ENCODE assay signal across 8 cellular contexts in genomic region chr12:121803861-121804416, GRCh38. TPM values are rescaled to one million over a fixed set of nuclear protein-coding genes. Genes with fewer than 3 reads are reported as not detected.
DNase-seq lines count a peak whose midpoint lies in the region; ATAC-seq, FAIRE-seq and TF ChIP-seq lines count a peak whose summit lies in the region.

Gene SETD1B, plus strand, starts transcription at chr12:121804009. Its CDS starts 729 bp downstream, at chr12:121804738.

- H3K4me1 ChIP-seq in HUES64 (ENCODE audit: insufficient read depth, low read length) (peaks cover 21% of the 10 kb centered on the region), keratinocyte (ENCODE audit: control insufficient read depth, extremely low read depth, insufficient read depth, low read length) (peaks cover 33% of the 10 kb centered on the region), small intestine (ENCODE audit: control insufficient read depth in 2 of 2, insufficient read depth in 1 of 2, low read depth in 1 of 2, low read length in 1 of 2) (peaks cover 3 to 13% of the 10 kb centered on the region in 2 donors)

- H4K20me1 ChIP-seq in keratinocyte (ENCODE audit: control insufficient read depth, extremely low read depth, insufficient read depth, low read length) = peaks cover 4% of the 10 kb centered on the region

- WGBS in HUES64 = 1% methylated on average over 74 of the region's 74 CpGs
- WGBS in small intestine, 3 donors = 0 to 1% (median 0%) methylated on average over 11 to 74 of the region's 74 CpGs

- H3K36me3 ChIP-seq in HUES64 (ENCODE audit: insufficient read depth, low read length) = peaks cover 16% of the 10 kb centered on the region
- peaks cover 6 to 13% of the 10 kb centered on the region in 2 experiments for H3K36me3 ChIP-seq in keratinocyte (ENCODE audit: control insufficient read depth in 2 of 2, extremely low read depth in 1 of 2, insufficient read depth in 2 of 2, low read length in 2 of 2)
- peaks cover 0 to 2% of the 10 kb centered on the region in 2 donors for H3K36me3 ChIP-seq in small intestine (ENCODE audit: control insufficient read depth in 2 of 2, insufficient read depth in 2 of 2, low read length in 2 of 2)

- H3K9me3 ChIP-seq in HUES64 (ENCODE audit: insufficient read depth, low read depth, low read length) (no peaks in the 10 kb centered on the region), keratinocyte (ENCODE audit: control insufficient read depth, low read depth, low read length) (no peaks in the 10 kb centered on the region), small intestine (ENCODE audit: control insufficient read depth, low read depth) (no peaks in the 10 kb centered on the region)

- dilution Hi-C loops in keratinocyte (cut with MboI; ENCODE audit: extremely low pct_ligation_motif_present, low sequenced_read_pairs) = no loop called here

- TF ChIP-seq CTCF in cardiac fibroblast (IDR thresholded peaks at IDR 0.05; ENCODE audit: low read depth, low read length) (no peak), keratinocyte (optimal IDR thresholded peaks at IDR 0.05 in 1 of 3, IDR thresholded peaks at IDR 0.05 in 1 of 3, conservative IDR thresholded peaks at IDR 0.05 in 1 of 3; ENCODE audit: extremely low read depth in 1 of 3, insufficient read depth in 2 of 3, low read length in 3 of 3) (no peak)

- H3K4me3 ChIP-seq in HUES64 (ENCODE audit: low read length) (peak within 1 kb of the TSS; percentile 78), cardiac fibroblast (replicated peaks in 1 of 2; ENCODE audit: low read depth in 2 of 2, low read length in 2 of 2) (peak within 1 kb of the TSS; percentile 68 to 69), keratinocyte (ENCODE audit: control insufficient read depth in 2 of 3, extremely low read depth in 1 of 3, insufficient read depth in 2 of 3, low read depth in 1 of 3, low read length in 3 of 3) (peak within 1 kb of the TSS; percentile 65 to 86 (median 82)), small intestine (ENCODE audit: low read depth in 1 of 2, low read length in 2 of 2) (peak within 1 kb of the TSS; percentile 97 to 98)

- H3K4me2 ChIP-seq in keratinocyte (ENCODE audit: control insufficient read depth, extremely low read depth, insufficient read depth, low read depth, low read length) = peak within 1 kb of the TSS; percentile 99

- no peaks in the 10 kb centered on the region for H3K9me1 ChIP-seq in keratinocyte (ENCODE audit: control insufficient read depth, extremely low read depth, insufficient read depth, low read length)

- ATAC-seq in GM18861 (IDR thresholded peaks at IDR 0.05; ENCODE audit: unreplicated experiment) = no peak

- H3K27ac ChIP-seq in HUES64 (ENCODE audit: low read depth, low read length) = peak within 1 kb of the TSS; percentile 99
- peak within 1 kb of the TSS; percentile 90 for H3K27ac ChIP-seq in keratinocyte (ENCODE audit: control insufficient read depth, insufficient read depth, low read length)
- peak within 1 kb of the TSS; percentile 98 to 100 for H3K27ac ChIP-seq in small intestine (ENCODE audit: low read depth in 1 of 2, low read length in 1 of 2)

- DNase-seq in DMS114 treated with DMSO at 0.1 percent for 48 hours (lab: John Stamatoyannopoulos, UW; ENCODE audit: unreplicated experiment) = peak; percentile 31
- DNase-seq in SW480 (ENCODE audit: low spot score) = peak; percentile 71
- peak; percentile 62 to 75 for DNase-seq in cardiac fibroblast (ENCODE audit: low read depth in 2 of 2)
- no peak for DNase-seq in keratinocyte (ENCODE audit: low read depth, low spot score)
- peak; percentile 65 for DNase-seq in small intestine
- DNase-seq in SHP77 treated with DMSO at 0.1 percent for 48 hours (lab: John Stamatoyannopoulos, UW) = no peak

- no peaks in the 10 kb centered on the region for H3K27me3 ChIP-seq in HUES64 (ENCODE audit: insufficient read depth, low read length)
- no peaks in the 10 kb centered on the region for H3K27me3 ChIP-seq in keratinocyte (ENCODE audit: control insufficient read depth, extremely low read depth, insufficient read depth, low read length)
- no peaks in the 10 kb centered on the region for H3K27me3 ChIP-seq in small intestine (ENCODE audit: control insufficient read depth in 2 of 2, insufficient read depth in 2 of 2, low read length in 2 of 2)

- peaks cover 43% of the 10 kb centered on the region for H3K79me2 ChIP-seq in keratinocyte (ENCODE audit: control insufficient read depth, insufficient read depth, low read length)

- H3K9ac ChIP-seq in HUES64 (ENCODE audit: low read depth, low read length) (peak within 1 kb of the TSS; percentile 99), keratinocyte (ENCODE audit: control insufficient read depth, extremely low read depth, insufficient read depth, low read length) (peak within 1 kb of the TSS; percentile 98)

- no peak for FAIRE-seq in keratinocyte (lab: Jason Lieb, UNC)
- no peak for FAIRE-seq in small intestine (lab: Jason Lieb, UNC)

- H2AFZ ChIP-seq in keratinocyte (ENCODE audit: control insufficient read depth, low read length) = peak within 1 kb of the TSS; percentile 70

RNA-seq across cellular contexts. Expression of gene SETD1B, which starts in this region (rescaled TPM):
- polyA plus RNA-seq in HUES64 (2013, experiment 1 of 2) = 8.4 TPM
- polyA plus RNA-seq in HUES64 (2013, experiment 2 of 2) = 8.3 TPM
- 0.71 to 1.2 TPM (median 0.72 TPM) in 3 replicates for polyA plus RNA-seq in keratinocyte
- polyA plus RNA-seq in keratinocyte (2011; ENCODE audit: low read depth) = 2.3 TPM
- polyA plus RNA-seq in keratinocyte (2011; cell fraction: cytosol; rRNA removed) = 0.83 and 1.4 TPM in 2 replicates
- polyA plus RNA-seq in keratinocyte (2011; cell fraction: nucleus; rRNA removed) = 7.9 and 9.7 TPM in 2 replicates
- 5.2 and 6.0 TPM in 2 replicates for polyA plus RNA-seq in keratinocyte (2012; ENCODE audit: low replicate concordance)
- 1.5 to 8.6 TPM (median 2.4 TPM) in 3 replicates for polyA minus RNA-seq in keratinocyte
- 4.0 TPM for polyA minus RNA-seq in keratinocyte (2011; cell fraction: cytosol; rRNA and poly(A)+ RNA removed)
- 5.5 and 6.5 TPM in 2 replicates for polyA minus RNA-seq in keratinocyte (2011; cell fraction: nucleus; rRNA and poly(A)+ RNA removed)
- 1 to 10 TPM; 3.6 to 9.4 (median 3.8) TPM for polyA plus RNA-seq in small intestine

Comparison
In these comparisons a context has a peak if more than half of its experiments do, and no peak if none do; other contexts are left out.
1. DNase-seq: peak in DMS114 treated with DMSO at 0.1 percent for 48 hours (single experiment), SW480 (single experiment), cardiac fibroblast (2 of 2) and small intestine (single experiment); none in keratinocyte (single experiment) and SHP77 treated with DMSO at 0.1 percent for 48 hours (single experiment).
2. Peak in every context shown above with its lines, with median percentiles within 50 percentile points of each other: H3K27ac ChIP-seq and H3K4me3 ChIP-seq.